11 cellular contexts compared by ENCODE assay signal in genomic region chr5:54524082-54524481, GRCh38. TPM values are rescaled to one million over a fixed set of nuclear protein-coding genes. Genes with fewer than 3 reads are reported as not detected.
DNase-seq lines count a peak whose midpoint lies in the region; ATAC-seq and TF ChIP-seq lines count a peak whose summit lies in the region.
"Had no signal": no experiment of that assay in that cellular context is flagged by ENCODE, and none has a peak within 500 bp of the region (broad histone marks: within the 10 kb centered on the region; RNA-seq: fewer than 3 reads in every experiment).

No MANE protein-coding gene starts in this region.

- H3K36me3 ChIP-seq in Loucy (ENCODE audit: insufficient read depth, low read length), result no peaks in the 10 kb centered on the region
- H3K36me3 ChIP-seq in ascending aorta, result peaks cover 0 to 17% of the 10 kb centered on the region in 2 donors
- H3K36me3 ChIP-seq in lower lobe of right lung, result no peaks in the 10 kb centered on the region
- H3K36me3 ChIP-seq in stomach, result peaks cover 0 to 3% (median 0%) of the 10 kb centered on the region in 4 donors
- no peaks in the 10 kb centered on the region for H3K36me3 ChIP-seq in mesendoderm (ENCODE audit: control insufficient read depth, insufficient read depth, low read length)

- no peaks in the 10 kb centered on the region for H3F3A ChIP-seq in Loucy (ENCODE audit: low read depth)

- no peak overlapping the region for H2BK15ac ChIP-seq in mesendoderm (replicated peaks; ENCODE audit: low read depth)

- no peaks in the 10 kb centered on the region for H4K20me1 ChIP-seq in Loucy (ENCODE audit: insufficient read depth, low read length, poor library complexity, severe bottlenecking)

- H3K9ac ChIP-seq in Loucy (ENCODE audit: low read depth, low read length, poor library complexity, severe bottlenecking), result no peak overlapping the region
- H3K9ac ChIP-seq in mesendoderm (ENCODE audit: low read length), result no peak overlapping the region

- no peak overlapping the region for H4K8ac ChIP-seq in mesendoderm (ENCODE audit: low read depth, low read length)

- 53 to 70% (median 61%) methylated on average over 8 of the region's 8 CpGs for WGBS in stomach, 5 donors
- no CpG with 5 or more reads among the region's 8 CpGs for WGBS in mesendoderm (ENCODE audit: extremely low coverage, insufficient coverage, low lambda C conversion rate)

- H3K79me2 ChIP-seq in Loucy (ENCODE audit: insufficient read depth, low read length) (peaks cover 39% of the 10 kb centered on the region), mesendoderm (ENCODE audit: control insufficient read depth, insufficient read depth, low read length) (peaks cover 94% of the 10 kb centered on the region)

- H2AK5ac ChIP-seq in mesendoderm (ENCODE audit: low read length), result no peak overlapping the region

- no peak overlapping the region for H3K18ac ChIP-seq in mesendoderm (ENCODE audit: low read length)

- H3K27me3 ChIP-seq in Loucy (ENCODE audit: insufficient read depth, low read length, poor library complexity, severe bottlenecking) (no peaks in the 10 kb centered on the region), ascending aorta (no peaks in the 10 kb centered on the region), lower lobe of right lung (ENCODE audit: low read depth) (no peaks in the 10 kb centered on the region), stomach (no peaks in the 10 kb centered on the region), mesendoderm (ENCODE audit: insufficient read depth, low read length, poor library complexity) (no peaks in the 10 kb centered on the region)

- H3K23ac ChIP-seq in mesendoderm (ENCODE audit: low read length), result no peak overlapping the region

- peaks cover 61% of the 10 kb centered on the region for H3K4me1 ChIP-seq in Loucy (ENCODE audit: insufficient read depth, low read length, poor library complexity, severe bottlenecking)
- peaks cover 2 to 49% of the 10 kb centered on the region in 2 donors for H3K4me1 ChIP-seq in ascending aorta
- H3K4me1 ChIP-seq in lower lobe of right lung, result peaks cover 80% of the 10 kb centered on the region
- H3K4me1 ChIP-seq in stomach, result peaks cover 73 to 100% (median 85%) of the 10 kb centered on the region in 4 donors
- H3K4me1 ChIP-seq in mesendoderm (ENCODE audit: control insufficient read depth, low read depth, low read length), result peaks cover 15% of the 10 kb centered on the region

- H3K27ac ChIP-seq in ascending aorta (peak overlapping the region; percentile 95 to 97), lower lobe of right lung (peak overlapping the region; percentile 47), stomach (peak overlapping the region; percentile 52 to 80 (median 69)), mesendoderm (ENCODE audit: low read depth, low read length) (no peak overlapping the region)

- TF ChIP-seq POLR2A in stomach (IDR thresholded peaks at IDR 0.05), result no peak

- H3K4me2 ChIP-seq in Loucy (ENCODE audit: low read depth, low read length, poor library complexity, severe bottlenecking) (peak overlapping the region; percentile 72), mesendoderm (ENCODE audit: low read length) (no peak overlapping the region)

- H3K9me2 ChIP-seq in Loucy (replicated peaks; ENCODE audit: low read depth, low read length), result no peaks in the 10 kb centered on the region

- no peak overlapping the region for H3K56ac ChIP-seq in mesendoderm (ENCODE audit: low read length)

- TF ChIP-seq EP300 in stomach (IDR thresholded peaks at IDR 0.05), result no peak

- no peak overlapping the region for H2BK120ac ChIP-seq in mesendoderm (ENCODE audit: low read depth, low read length)

- no peak for TF ChIP-seq CTCF in Loucy (conservative IDR thresholded peaks at IDR 0.05; ENCODE audit: low read length)
- TF ChIP-seq CTCF in ascending aorta (IDR thresholded peaks at IDR 0.05), result no peak
- TF ChIP-seq CTCF in lower lobe of right lung (IDR thresholded peaks at IDR 0.05), result no peak
- no peak for TF ChIP-seq CTCF in stomach (IDR thresholded peaks at IDR 0.05)

- H3K4me3 ChIP-seq in Loucy (ENCODE audit: low read length, poor library complexity, severe bottlenecking) (no peak overlapping the region), ascending aorta (peak overlapping the region; percentile 93 to 96), lower lobe of right lung (peak overlapping the region; percentile 12), stomach (peak overlapping the region in 2 of 4 donors; percentile 14 to 96), mesendoderm (ENCODE audit: low read length) (no peak overlapping the region)

- peaks cover 12% of the 10 kb centered on the region for H3K79me1 ChIP-seq in mesendoderm (ENCODE audit: low read length)

- intact Hi-C loops in ascending aorta (cut with DNase I), result loop anchor here (5.0 kb wide), 2 partner anchors 58 to 108 kb away; no protein-coding TSS in a partner anchor
- intact Hi-C loops in lower lobe of right lung (cut with DNase I), result loop anchor here (5.0 kb wide), 1 partner anchor 323 kb away; no protein-coding TSS in a partner anchor
- intact Hi-C loops in stomach (cut with DNase I; ENCODE audit: low total_unique reads), result no loop called here

- ATAC-seq in lower lobe of right lung, result no peak

- H4K5ac ChIP-seq in mesendoderm (ENCODE audit: low read length), result no peak overlapping the region

- DNase-seq in ascending aorta (ENCODE audit: low spot score in 2 of 2) (peak in 1 of 2 donors; percentile 73), lower lobe of right lung (no peak), stomach (no peak), cerebellum (ENCODE audit: low spot score) (no peak), mesendoderm (no peak), amniotic stem cell (lab: John Stamatoyannopoulos, UW) (no peak)
- DNase-seq in stimulated activated naive CD4-positive, alpha-beta T cell treated with Interleukin-2 at 50 U/mL for 16 hours (lab: John Stamatoyannopoulos, UW), result no peak
- DNase-seq: cerebellar nuclear complex, DMS79, retina had no signal

- no peak overlapping the region for H2BK5ac ChIP-seq in mesendoderm (ENCODE audit: low read length)

- H2AFZ ChIP-seq in Loucy (ENCODE audit: low read length), result no peak overlapping the region

- H3K9me3 ChIP-seq in Loucy (ENCODE audit: insufficient read depth, low read depth, low read length) (no peaks in the 10 kb centered on the region), ascending aorta (no peaks in the 10 kb centered on the region), lower lobe of right lung (no peaks in the 10 kb centered on the region), stomach (no peaks in the 10 kb centered on the region)

- no peak overlapping the region for H3K4ac ChIP-seq in mesendoderm (ENCODE audit: low read depth, low read length)

RNA-seq across cellular contexts. Expression of gene SNX18, which starts 6.5 kb away (rescaled TPM):
- total RNA-seq in ascending aorta (200 TPM), lower lobe of right lung (33.6 TPM), stomach (10 to 100 TPM; 23.9 to 77.9 (median 40.4) TPM), cerebellum (22.5 TPM)
- polyA plus RNA-seq in stomach, result 10 to 100 TPM in 2 of 3 donors, 1 to 10 TPM in 1; 4.4 to 14.2 (median 12.5) TPM
- polyA plus RNA-seq in mesendoderm (2013, experiment 1 of 2), result 20.7 TPM
- 20.4 TPM for polyA plus RNA-seq in mesendoderm (2013, experiment 2 of 2)

Comparison
In these comparisons a context has a peak if more than half of its experiments do, and no peak if none do; other contexts are left out.
1. H3K4me3 ChIP-seq: peak in ascending aorta (2 of 2) and lower lobe of right lung (single experiment); none in Loucy (single experiment) and mesendoderm (single experiment).